In the genomic region with DNA sequence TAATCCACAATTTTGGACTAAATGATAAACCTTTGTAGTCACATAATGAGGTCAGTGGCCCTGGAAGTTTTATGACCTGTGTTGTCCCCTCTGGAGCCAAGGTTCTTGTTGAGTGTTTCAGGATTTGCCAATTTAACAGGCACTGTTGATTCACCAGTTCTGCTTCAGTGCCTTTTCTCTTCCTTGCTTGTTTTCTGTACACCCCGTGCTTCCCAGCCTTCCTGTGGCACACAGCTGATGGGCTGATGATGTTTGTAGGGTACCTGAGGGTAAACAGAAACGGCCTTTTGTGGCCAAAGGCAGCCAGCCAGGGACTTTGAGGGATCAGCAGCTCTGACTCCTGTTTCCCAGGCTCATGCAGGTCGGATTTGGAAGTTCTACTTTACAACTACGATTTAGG, we compare ENCODE assay signal across 12 cellular contexts. TPM values are rescaled to one million over a fixed set of nuclear protein-coding genes. Genes with fewer than 3 reads are reported as not detected.
DNase-seq lines count a peak whose midpoint lies in the region; TF ChIP-seq lines count a peak whose summit lies in the region.
"Had no signal": no experiment of that assay in that cellular context is flagged by ENCODE, and none has a peak within 500 bp of the region (broad histone marks: within the 10 kb centered on the region; RNA-seq: fewer than 3 reads in every experiment).

No MANE protein-coding gene starts in this region.

- H3F3A ChIP-seq in PC-9 (ENCODE audit: insufficient read depth, low read depth), result peaks cover 14% of the 10 kb centered on the region; the same call in 1 of the 2 replicates

- no peaks in the 10 kb centered on the region for H3K79me2 ChIP-seq in PC-9 (ENCODE audit: low read depth)

- H4K20me1 ChIP-seq in PC-9 (ENCODE audit: insufficient read depth), result no peaks in the 10 kb centered on the region

- H3K9me3 ChIP-seq in PC-9 (ENCODE audit: insufficient read depth, low read depth), result no peaks in the 10 kb centered on the region
- H3K9me3 ChIP-seq: SJCRH30 had no signal

- no TSS peak for BruUV-seq in PC-9 (replicated peaks; lab: Mats Ljungman, UMichigan)

- no peak overlapping the region for H3K27ac ChIP-seq in PC-9
- H3K27ac ChIP-seq: cardiac muscle cell, SJCRH30, skin epidermis had no signal

- H3K4me2 ChIP-seq in PC-9, result no peak overlapping the region

- no peaks in the 10 kb centered on the region for H3K9me2 ChIP-seq in PC-9 (ENCODE audit: insufficient read depth)

- H3K4me1 ChIP-seq in PC-9 (replicated peaks; ENCODE audit: insufficient read depth), result peaks cover 7% of the 10 kb centered on the region; the same call in 1 of the 2 replicates

- intact Hi-C loops in PC-9 (cut with micrococcal nuclease; ENCODE audit: unreplicated experiment), result no loop called here

- POLR2A ChIA-PET in PC-9 (lab: Charles Lee; ENCODE audit: unreplicated experiment), result no interaction called here

- in situ Hi-C loops in astrocyte of the spinal cord (cut with HindIII; ENCODE audit: low sequenced_read_pairs), result no loop called here

- DNase-seq in C1 segment of cervical spinal cord (lab: John Stamatoyannopoulos, UW) (peak in 8 of 14 donors; percentile 15 to 80 (median 28)), NCI-H1105 (lab: John Stamatoyannopoulos, UW) (peak; percentile 63), astrocyte of the spinal cord (ENCODE audit: low read depth, low spot score) (peak; percentile 66), medulla oblongata (ENCODE audit: extremely low spot score) (peak; percentile 68), PC-9 (no peak), epidermal melanocyte (ENCODE audit: insufficient read length, low spot score) (no peak), T-helper 1 cell (no peak)
- no peak for DNase-seq in stimulated activated CD8-positive, alpha-beta memory T cell treated with anti-CD3 and anti-CD28 coated beads, Interleukin-4, amount 100 ng/mL, for 48 hours
- DNase-seq: KBM-7 had no signal

- no peak overlapping the region for H2AFZ ChIP-seq in PC-9

- CTCF ChIA-PET in PC-9 (lab: Charles Lee), result no interaction called here

- H3K4me3 ChIP-seq in astrocyte of the spinal cord (ENCODE audit: low read depth, low read length) (no peak overlapping the region), PC-9 (no peak overlapping the region)
- H3K4me3 ChIP-seq: cardiac muscle cell, SJCRH30, skin epidermis had no signal

- H3K36me3 ChIP-seq in PC-9 (ENCODE audit: low read depth), result no peaks in the 10 kb centered on the region

- TF ChIP-seq CTCF in astrocyte of the spinal cord (IDR thresholded peaks at IDR 0.05; ENCODE audit: low read depth, low read length) (no peak), PC-9 (conservative IDR thresholded peaks at IDR 0.05) (no peak)

- H3K27me3 ChIP-seq in PC-9 (ENCODE audit: insufficient read depth, low read depth), result no peaks in the 10 kb centered on the region
- H3K27me3 ChIP-seq: cardiac muscle cell, SJCRH30 had no signal

RNA-seq across cellular contexts. Expression of a gene that starts 13.3 kb away (rescaled TPM):
- total RNA-seq in PC-9 (2021), result 16.5 and 20.3 TPM in 2 replicates

Comparison
In these comparisons a context has a peak if more than half of its experiments do, and no peak if none do; other contexts are left out.
1. DNase-seq: peak in C1 segment of cervical spinal cord (8 of 14), NCI-H1105 (single experiment), astrocyte of the spinal cord (single experiment) and medulla oblongata (single experiment); none in PC-9 (0 of 2), stimulated activated CD8-positive, alpha-beta memory T cell treated with anti-CD3 and anti-CD28 coated beads, Interleukin-4, amount 100 ng/mL, for 48 hours (single experiment), epidermal melanocyte (single experiment) and T-helper 1 cell (0 of 5).